In genomic region chr18:73927494-73927893, GRCh38 we compare ENCODE assay signal across 9 cellular contexts.
"Had no signal": no experiment of that assay in that cellular context is flagged by ENCODE, and none has a peak within 500 bp of the region (broad histone marks: within the 10 kb centered on the region; RNA-seq: fewer than 3 reads in every experiment).

No MANE protein-coding gene starts in this region.

- H2AFZ ChIP-seq: GM23338 had no signal

- ATAC-seq: GM23338, K562 had no signal

- H3K4me3 ChIP-seq: GM23338, K562 had no signal

- FAIRE-seq: H1, H54, HTR-8/SVneo, K562 had no signal

- H3K4me2 ChIP-seq: GM23338 had no signal

- DNase-seq: H9, HCEC 1CT, IMR-90, KG1 had no signal
